In genomic region chr1:207807395-207808321, GRCh38 we compare ENCODE assay signal across 9 cellular contexts. TPM values are rescaled to one million over a fixed set of nuclear protein-coding genes. Genes with fewer than 3 reads are reported as not detected.
DNase-seq lines count a peak whose midpoint lies in the region; ATAC-seq, FAIRE-seq and TF ChIP-seq lines count a peak whose summit lies in the region.
"Had no signal": no experiment of that assay in that cellular context is flagged by ENCODE, and none has a peak within 500 bp of the region (broad histone marks: within the 10 kb centered on the region; RNA-seq: fewer than 3 reads in every experiment).

No MANE protein-coding gene starts in this region.

- peak overlapping the region; percentile 86 to 90 (median 88) for H3K27ac ChIP-seq in esophagus squamous epithelium
- H3K27ac ChIP-seq: cardiac muscle cell had no signal

- FAIRE-seq in GM12891 (lab: Jason Lieb, UNC), result peak; percentile 33

- intact Hi-C loops in esophagus squamous epithelium (cut with DNase I), result no loop called here
- intact Hi-C loops in sciatic nerve (cut with DNase I), result no loop called here

- peak; percentile 38 for ATAC-seq in sciatic nerve

- TF ChIP-seq CTCF in esophagus squamous epithelium (IDR thresholded peaks at IDR 0.05), result peak in 1 of 6 experiments; percentile 1

- no peak overlapping the region for H3K4me3 ChIP-seq in esophagus squamous epithelium
- H3K4me3 ChIP-seq: cardiac muscle cell had no signal

- H3K27me3 ChIP-seq in esophagus squamous epithelium, result no peaks in the 10 kb centered on the region
- H3K27me3 ChIP-seq: cardiac muscle cell had no signal

- no peaks in the 10 kb centered on the region for H3K9me3 ChIP-seq in esophagus squamous epithelium

- 17 to 22% methylated on average over 4 to 14 of the region's 14 CpGs for WGBS in esophagus squamous epithelium, 2 donors

- peaks cover 59 to 94% (median 82%) of the 10 kb centered on the region in 3 donors for H3K4me1 ChIP-seq in esophagus squamous epithelium

- peaks cover 21 to 100% (median 40%) of the 10 kb centered on the region in 3 donors for H3K36me3 ChIP-seq in esophagus squamous epithelium
- H3K36me3 ChIP-seq: cardiac muscle cell had no signal

- no peak for DNase-seq in GM12891 (ENCODE audit: insufficient read length, low spot score)
- DNase-seq in SKM-1 (lab: John Stamatoyannopoulos, UW; ENCODE audit: unreplicated experiment), result peak; percentile 94
- DNase-seq in esophagus squamous epithelium (lab: John Stamatoyannopoulos, UW), result no peak
- no peak for DNase-seq in sciatic nerve (ENCODE audit: low spot score)
- DNase-seq in NCI-H510A treated with DMSO at 0.1 percent for 48 hours (lab: John Stamatoyannopoulos, UW), result no peak
- DNase-seq in NCI-H1105 (lab: John Stamatoyannopoulos, UW), result no peak
- no peak for DNase-seq in cortex of kidney (lab: John Stamatoyannopoulos, UW)
- DNase-seq in NCI-H1417 treated with DMSO at 0.1 percent for 48 hours (lab: John Stamatoyannopoulos, UW), result no peak

- TF ChIP-seq POLR2A in GM12891 (IDR thresholded peaks at IDR 0.05; ENCODE audit: low read depth, low read length), result no peak
- no peak for TF ChIP-seq POLR2A in esophagus squamous epithelium (IDR thresholded peaks at IDR 0.05)

TF ChIP-seq in GM12891, 5 proteins besides CTCF, POLR2A, EP300 and RAD21:
- peak; percentile 69 for TF ChIP-seq SPI1 (IDR thresholded peaks at IDR 0.05; ENCODE audit: low read depth, low read length)
- no peak for TF ChIP-seq TAF1 (IDR thresholded peaks at IDR 0.05; ENCODE audit: low read depth, low read length)

RNA-seq across cellular contexts. Expression of gene CD46, which starts 55.8 kb away (rescaled TPM):
- polyA plus RNA-seq in GM12891 (2012; ENCODE audit: low read depth, missing spikeins), result 43.4 TPM
- total RNA-seq in esophagus squamous epithelium (100 to 1,000 TPM; 131 to 191 (median 157) TPM), sciatic nerve (186 TPM)
